In genomic region chr12:115437061-115437567, GRCh38 we compare ENCODE assay signal across 1 cellular context.
TF ChIP-seq lines count a peak whose summit lies in the region.

No MANE protein-coding gene starts in this region.

TF ChIP-seq in HepG2, 621 proteins besides CTCF, POLR2A, EP300 and RAD21 (continued from another document and continues in another):
- TF ChIP-seq ZNF652 (CRISPR knock-in tag; IDR thresholded peaks at IDR 0.05; ENCODE audit: borderline replicate concordance, low read depth), result no peak
- no peak for TF ChIP-seq MNT (IDR thresholded peaks at IDR 0.05)
- TF ChIP-seq MZF1 (CRISPR knock-in tag; IDR thresholded peaks at IDR 0.05; ENCODE audit: borderline replicate concordance), result no peak
- peak; percentile 60; the same call in 1 of the 2 replicates for TF ChIP-seq HMG20B (CRISPR knock-in tag; conservative IDR thresholded peaks at IDR 0.05)
- no peak for TF ChIP-seq EZH2 (conservative IDR thresholded peaks at IDR 0.05; ENCODE audit: low read depth, low read length)
- TF ChIP-seq HNRNPLL (IDR thresholded peaks at IDR 0.05; ENCODE audit: low read depth, low read length, poor library complexity, severe bottlenecking), result no peak
- TF ChIP-seq GRHL1 (CRISPR knock-in tag; conservative IDR thresholded peaks at IDR 0.05), result no peak
- TF ChIP-seq ZBTB21 (CRISPR knock-in tag; IDR thresholded peaks at IDR 0.05), result no peak
- no peak for TF ChIP-seq WIZ (CRISPR knock-in tag; IDR thresholded peaks at IDR 0.05)
- peak; percentile 55; the same call in 1 of the 2 replicates for TF ChIP-seq GMEB1 (CRISPR knock-in tag; IDR thresholded peaks at IDR 0.05; ENCODE audit: borderline replicate concordance)
- TF ChIP-seq ASH2L (IDR thresholded peaks at IDR 0.05; ENCODE audit: insufficient read length, low read depth, low read length), result no peak
- no peak for TF ChIP-seq ZNF704 (CRISPR knock-in tag; IDR thresholded peaks at IDR 0.05; ENCODE audit: borderline replicate concordance)
- no peak for TF ChIP-seq PRDM4 (CRISPR knock-in tag; IDR thresholded peaks at IDR 0.05; ENCODE audit: borderline replicate concordance)
- no peak for TF ChIP-seq ISX (CRISPR knock-in tag; conservative IDR thresholded peaks at IDR 0.05)
- no peak for TF ChIP-seq KDM4B (CRISPR knock-in tag; IDR thresholded peaks at IDR 0.05)
- TF ChIP-seq TGIF2 (CRISPR knock-in tag; IDR thresholded peaks at IDR 0.05), result peak; percentile 24; the same call in 1 of the 2 replicates
- no peak for TF ChIP-seq FLYWCH1 (CRISPR knock-in tag; IDR thresholded peaks at IDR 0.05)
- TF ChIP-seq KDM3A (CRISPR knock-in tag; IDR thresholded peaks at IDR 0.05; ENCODE audit: low read depth), result no peak
- no peak for TF ChIP-seq ZNF281 (CRISPR knock-in tag; IDR thresholded peaks at IDR 0.05; ENCODE audit: borderline replicate concordance)
- no peak for TF ChIP-seq SNAPC5 (CRISPR knock-in tag; IDR thresholded peaks at IDR 0.05; ENCODE audit: borderline replicate concordance)
- TF ChIP-seq ZBTB43 (CRISPR knock-in tag; conservative IDR thresholded peaks at IDR 0.05), result no peak
- peak; percentile 82 for TF ChIP-seq ARNTL (CRISPR knock-in tag; IDR thresholded peaks at IDR 0.05)
- 0 out of 2 replicates have a peak, but pooled peaks have one; percentile 42 for TF ChIP-seq MEF2D (CRISPR knock-in tag; IDR thresholded peaks at IDR 0.05)
- TF ChIP-seq MBD4 (IDR thresholded peaks at IDR 0.05; ENCODE audit: borderline replicate concordance, low read length), result no peak
- no peak for TF ChIP-seq HOXD1 (CRISPR knock-in tag; IDR thresholded peaks at IDR 0.05)
- no peak for TF ChIP-seq GPBP1L1 (CRISPR knock-in tag; IDR thresholded peaks at IDR 0.05)
- TF ChIP-seq ZNF687 (CRISPR knock-in tag; IDR thresholded peaks at IDR 0.05), result peak; percentile 79
- TF ChIP-seq ZNF75D (CRISPR knock-in tag; IDR thresholded peaks at IDR 0.05; ENCODE audit: borderline replicate concordance), result no peak
- TF ChIP-seq PHF20 (CRISPR knock-in tag; IDR thresholded peaks at IDR 0.05), result no peak
- TF ChIP-seq ZNF331 (CRISPR knock-in tag; IDR thresholded peaks at IDR 0.05), result peak; percentile 32; the same call in 1 of the 2 replicates
- no peak for TF ChIP-seq ZNF280B (CRISPR knock-in tag; IDR thresholded peaks at IDR 0.05; ENCODE audit: borderline replicate concordance)
- TF ChIP-seq TBX2 (CRISPR knock-in tag; IDR thresholded peaks at IDR 0.05; ENCODE audit: borderline replicate concordance), result peak; percentile 93; the same call in 1 of the 2 replicates
- TF ChIP-seq ZNF232 (CRISPR knock-in tag; IDR thresholded peaks at IDR 0.05; ENCODE audit: borderline replicate concordance), result 0 out of 2 replicates have a peak, but pooled peaks have one; percentile 53
- no peak for TF ChIP-seq ZNF33B (CRISPR knock-in tag; IDR thresholded peaks at IDR 0.05)
- TF ChIP-seq NFKBIZ (CRISPR knock-in tag; IDR thresholded peaks at IDR 0.05), result no peak
- TF ChIP-seq MAFK (conservative IDR thresholded peaks at IDR 0.05 in 1 of 2, IDR thresholded peaks at IDR 0.05 in 1 of 2; ENCODE audit: low read length in 2 of 2), result no peak
